In genomic region chr1:20484526-20485462, GRCh38 we compare ENCODE assay signal across 8 cellular contexts. TPM values are rescaled to one million over a fixed set of nuclear protein-coding genes. Genes with fewer than 3 reads are reported as not detected.
A peak's percentile ranks its signal among the peaks of the same experiment; 100 is the strongest.
DNase-seq lines count a peak whose midpoint lies in the region; ATAC-seq and TF ChIP-seq lines count a peak whose summit lies in the region.

No MANE protein-coding gene starts in this region.

- peak; percentile 37 to 76 (median 76) for DNase-seq in NCI-H1417 (lab: John Stamatoyannopoulos, UW)
- DNase-seq in NCI-H1417 treated with DMSO at 0.1 percent for 48 hours (lab: John Stamatoyannopoulos, UW) = no peak
- DNase-seq in activated T-cell treated with anti-CD3 and anti-CD28 coated beads, Interleukin-2, amount 50 U/mL, for 72 hours = no peak
- DNase-seq in hepatocyte (ENCODE audit: low spot score) = peak; percentile 42
- DNase-seq in stimulated activated CD4-positive, alpha-beta T cell treated with anti-CD3 and anti-CD28 coated beads, Interleukin-4, amount 100 ng/mL, for 1 hour = no peak
- no peak for DNase-seq in KG1 (lab: John Stamatoyannopoulos, UW)

- peaks cover 33% of the 10 kb centered on the region for H3K4me1 ChIP-seq in hepatocyte (ENCODE audit: insufficient read depth)
- H3K4me1 ChIP-seq in skeletal muscle satellite cell (ENCODE audit: control insufficient read depth, insufficient read depth, low read length) = peaks cover 32% of the 10 kb centered on the region

- peaks cover 82% of the 10 kb centered on the region for H3K27me3 Mint-ChIP-seq in activated T-cell treated with anti-CD3 and anti-CD28 coated beads, Interleukin-2, amount 50 U/mL, for 72 hours (ENCODE audit: low read depth)

- H3K36me3 ChIP-seq in hepatocyte (replicated peaks; ENCODE audit: insufficient read depth, low read depth) = no peaks in the 10 kb centered on the region
- peaks cover 19% of the 10 kb centered on the region for H3K36me3 ChIP-seq in skeletal muscle satellite cell (ENCODE audit: insufficient read depth, low read length)

- TF ChIP-seq CTCF in hepatocyte (IDR thresholded peaks at IDR 0.05; ENCODE audit: poor library complexity) = no peak

- no peak overlapping the region for H3K27ac Mint-ChIP-seq in activated T-cell treated with anti-CD3 and anti-CD28 coated beads, Interleukin-2, amount 50 U/mL, for 72 hours

- H3K4me1 Mint-ChIP-seq in activated T-cell treated with anti-CD3 and anti-CD28 coated beads, Interleukin-2, amount 50 U/mL, for 72 hours (ENCODE audit: low read depth) = peaks cover 10% of the 10 kb centered on the region

- peak overlapping the region; percentile 39 for H2AFZ ChIP-seq in hepatocyte

- H3K9me3 ChIP-seq in hepatocyte (ENCODE audit: low read depth) (no peaks in the 10 kb centered on the region), skeletal muscle satellite cell (replicated peaks; ENCODE audit: low read length) (no peaks in the 10 kb centered on the region)

- H3K4me3 ChIP-seq in hepatocyte (peak overlapping the region; percentile 94), skeletal muscle satellite cell (ENCODE audit: low read length) (peak overlapping the region; percentile 100)

- H3K4me3 Mint-ChIP-seq in activated T-cell treated with anti-CD3 and anti-CD28 coated beads, Interleukin-2, amount 50 U/mL, for 72 hours = peak overlapping the region; percentile 73 to 80

- no peaks in the 10 kb centered on the region for H3K9me3 Mint-ChIP-seq in activated T-cell treated with anti-CD3 and anti-CD28 coated beads, Interleukin-2, amount 50 U/mL, for 72 hours

- peak overlapping the region; percentile 82 for H3K27ac ChIP-seq in hepatocyte

- peak in 1 of 2 donors; percentile 3 for ATAC-seq in activated T-cell treated with anti-CD3 and anti-CD28 coated beads, Interleukin-2, amount 50 U/mL, for 72 hours (replicated peaks in 1 of 2)
- ATAC-seq in GM21381 (IDR thresholded peaks at IDR 0.05; ENCODE audit: unreplicated experiment) = no peak

- 2% methylated on average over 79 of the region's 89 CpGs for WGBS in hepatocyte (ENCODE audit: low lambda C conversion rate, missing lambda C conversion rate)

- H3K27me3 ChIP-seq in hepatocyte (no peaks in the 10 kb centered on the region), skeletal muscle satellite cell (ENCODE audit: control insufficient read depth, insufficient read depth, low read length) (no peaks in the 10 kb centered on the region)

- H3K9me2 ChIP-seq in hepatocyte (replicated peaks; ENCODE audit: insufficient read depth) = no peaks in the 10 kb centered on the region

- no peaks in the 10 kb centered on the region for H3K36me3 Mint-ChIP-seq in activated T-cell treated with anti-CD3 and anti-CD28 coated beads, Interleukin-2, amount 50 U/mL, for 72 hours (ENCODE audit: insufficient read depth in 2 of 2)

- H3K9ac ChIP-seq in skeletal muscle satellite cell (ENCODE audit: low read depth, low read length) = peak overlapping the region; percentile 91

- peaks cover 14% of the 10 kb centered on the region for H4K20me1 ChIP-seq in hepatocyte (ENCODE audit: insufficient read depth, poor library complexity, severe bottlenecking)

- peak overlapping the region; percentile 95 for H3K4me2 ChIP-seq in hepatocyte
- H3K4me2 ChIP-seq in skeletal muscle satellite cell (ENCODE audit: low read length) = peak overlapping the region; percentile 99

- peaks cover 28% of the 10 kb centered on the region for H3K79me2 ChIP-seq in hepatocyte

RNA-seq across cellular contexts. Expression of gene CAMK2N1, which starts 1.2 kb away (rescaled TPM):
- total RNA-seq in activated T-cell treated with anti-CD3 and anti-CD28 coated beads, Interleukin-2, amount 50 U/mL, for 72 hours = 1 to 10 TPM; 1.2 to 3.0 TPM
- total RNA-seq in hepatocyte = 38.5 and 41.7 TPM in 2 replicates
- 39.4 and 45.5 TPM in 2 replicates for polyA plus RNA-seq in hepatocyte
- 14.9 and 15.0 TPM in 2 replicates for total RNA-seq in skeletal muscle satellite cell (2012; rRNA removed)

RNA-seq across cellular contexts. Expression of gene MUL1, which starts 23.2 kb away (rescaled TPM):
- 10 to 100 TPM; 17.0 to 20.1 TPM for total RNA-seq in activated T-cell treated with anti-CD3 and anti-CD28 coated beads, Interleukin-2, amount 50 U/mL, for 72 hours
- 40.1 and 44.8 TPM in 2 replicates for total RNA-seq in hepatocyte
- polyA plus RNA-seq in hepatocyte = 47.4 and 48.1 TPM in 2 replicates
- total RNA-seq in skeletal muscle satellite cell (2012; rRNA removed) = 26.0 and 26.1 TPM in 2 replicates

Comparison
In these comparisons a context has a peak if more than half of its experiments do, and no peak if none do; other contexts are left out.
1. DNase-seq: peak in NCI-H1417 (3 of 3) and hepatocyte (single experiment); none in NCI-H1417 treated with DMSO at 0.1 percent for 48 hours (single experiment), activated T-cell treated with anti-CD3 and anti-CD28 coated beads, Interleukin-2, amount 50 U/mL, for 72 hours (0 of 2), stimulated activated CD4-positive, alpha-beta T cell treated with anti-CD3 and anti-CD28 coated beads, Interleukin-4, amount 100 ng/mL, for 1 hour (single experiment) and KG1 (single experiment).